Comparison of ENCODE assay signal across 8 cellular contexts in the genomic region with DNA sequence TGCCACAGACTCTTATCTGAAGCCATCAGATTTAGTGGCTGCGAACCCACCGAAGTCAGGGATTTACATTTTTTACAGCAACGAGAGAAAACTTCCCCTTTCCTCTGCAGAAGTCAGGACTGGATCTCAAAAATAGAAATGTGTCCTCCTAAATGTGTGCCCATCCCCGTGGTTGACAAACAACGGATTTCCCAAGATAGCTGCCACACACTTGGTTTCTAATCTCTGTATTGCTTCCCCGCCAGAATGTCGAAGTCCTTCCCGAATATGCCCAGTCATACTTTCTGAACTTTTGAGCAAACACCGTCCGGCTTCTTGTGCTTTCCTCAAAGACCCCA. TPM values are rescaled to one million over a fixed set of nuclear protein-coding genes. Genes with fewer than 3 reads are reported as not detected.
DNase-seq lines count a peak whose midpoint lies in the region; ATAC-seq and TF ChIP-seq lines count a peak whose summit lies in the region.

No MANE protein-coding gene starts in this region.

- no peak overlapping the region for H3K27ac Mint-ChIP-seq in Caco-2 (ENCODE audit: unreplicated experiment)

- H3K27me3 ChIP-seq in Caco-2 (replicated peaks; ENCODE audit: control insufficient read depth, insufficient read depth, low read length), result no peaks in the 10 kb centered on the region
- 0 out of 2 replicates have a peak, but pooled peaks cover 2% of the 10 kb centered on the region for H3K27me3 ChIP-seq in Karpas-422 (ENCODE audit: low read length)
- H3K27me3 ChIP-seq in parathyroid adenoma (ENCODE audit: control insufficient read depth, insufficient read depth, low read length), result no peaks in the 10 kb centered on the region

- H3K4me1 ChIP-seq in Caco-2 (peaks cover 30% of the 10 kb centered on the region), Karpas-422 (ENCODE audit: low read length) (peaks cover 11% of the 10 kb centered on the region), parathyroid adenoma (peaks cover 18% of the 10 kb centered on the region)

- H3K9me2 ChIP-seq in Karpas-422 (replicated peaks; ENCODE audit: insufficient read depth, low read length), result no peaks in the 10 kb centered on the region

- 0 out of 2 replicates have a peak, but pooled peaks cover 4% of the 10 kb centered on the region for H4K20me1 ChIP-seq in Karpas-422 (ENCODE audit: insufficient read depth, low read depth, low read length)

- POLR2A ChIA-PET in Caco-2 (lab: Charles Lee), result interaction anchor here (0.7 kb wide), 1 partner anchor 148 kb away, joined by 3 read pairs; no protein-coding TSS in a partner anchor

- no peaks in the 10 kb centered on the region for H3K36me3 Mint-ChIP-seq in Caco-2 (ENCODE audit: insufficient read depth, unreplicated experiment)

- no peaks in the 10 kb centered on the region for H3K79me2 ChIP-seq in Karpas-422 (ENCODE audit: low read length)
- H3K79me2 ChIP-seq in parathyroid adenoma, result peaks cover 12% of the 10 kb centered on the region

- BruUV-seq in Caco-2 (replicated peaks; lab: Mats Ljungman, UMichigan), result no TSS peak

- H3K9me3 Mint-ChIP-seq in Caco-2 (ENCODE audit: unreplicated experiment), result no peaks in the 10 kb centered on the region

- DNase-seq in Caco-2 (no peak), Karpas-422 (no peak), coronary artery (ENCODE audit: low spot score) (no peak), NCI-H1930 (lab: John Stamatoyannopoulos, UW) (no peak)

- TF ChIP-seq CTCF in Caco-2 (IDR thresholded peaks at IDR 0.05; ENCODE audit: insufficient read depth in 1 of 2, low read depth in 1 of 2, low read length in 1 of 2, severe bottlenecking in 1 of 2, unreplicated experiment in 1 of 2) (no peak), coronary artery (IDR thresholded peaks at IDR 0.05) (no peak), parathyroid adenoma (IDR thresholded peaks at IDR 0.05) (no peak)

- CTCF ChIA-PET in Caco-2 (lab: Charles Lee), result no interaction called here

- H3K27me3 Mint-ChIP-seq in Caco-2 (ENCODE audit: insufficient read depth, unreplicated experiment), result peaks cover 4% of the 10 kb centered on the region

- no peaks in the 10 kb centered on the region for H3K9me3 ChIP-seq in Caco-2
- no peaks in the 10 kb centered on the region for H3K9me3 ChIP-seq in Karpas-422 (ENCODE audit: low read length)
- H3K9me3 ChIP-seq in parathyroid adenoma (ENCODE audit: control insufficient read depth, low read length), result no peaks in the 10 kb centered on the region

- H2AFZ ChIP-seq in Karpas-422 (ENCODE audit: low read length), result peak overlapping the region; percentile 85
- H2AFZ ChIP-seq in parathyroid adenoma, result peak overlapping the region; percentile 92

- no peak overlapping the region for H3K27ac ChIP-seq in Karpas-422 (ENCODE audit: low read length)
- H3K27ac ChIP-seq in coronary artery, result no peak overlapping the region
- peak overlapping the region; percentile 61 for H3K27ac ChIP-seq in parathyroid adenoma

- no peak for ATAC-seq in HG02852 (IDR thresholded peaks at IDR 0.05; ENCODE audit: unreplicated experiment)
- no peak for ATAC-seq in HG03378 (IDR thresholded peaks at IDR 0.05; ENCODE audit: unreplicated experiment)
- ATAC-seq in HG03045 (IDR thresholded peaks at IDR 0.05; ENCODE audit: unreplicated experiment), result no peak

- H3K4me1 Mint-ChIP-seq in Caco-2 (ENCODE audit: low read depth, unreplicated experiment), result peaks cover 15% of the 10 kb centered on the region

- H3K9ac ChIP-seq in Karpas-422 (ENCODE audit: low read length), result peak overlapping the region; percentile 69
- peak overlapping the region; percentile 23 for H3K9ac ChIP-seq in parathyroid adenoma

- H3K4me3 Mint-ChIP-seq in Caco-2 (ENCODE audit: unreplicated experiment), result peak overlapping the region; percentile 74

- intact Hi-C loops in Caco-2 (cut with micrococcal nuclease; ENCODE audit: unreplicated experiment), result loop anchor here (5.0 kb wide), 1 partner anchor 280 kb away; no protein-coding TSS in a partner anchor

- H3K4me3 ChIP-seq in Caco-2 (ENCODE audit: low read depth, low read length) (peak overlapping the region; percentile 78), Karpas-422 (ENCODE audit: low read length) (peak overlapping the region; percentile 77), coronary artery (peak overlapping the region; percentile 82), parathyroid adenoma (ENCODE audit: low read depth, low read length) (peak overlapping the region; percentile 43)

- no peaks in the 10 kb centered on the region for H3K36me3 ChIP-seq in Caco-2 (ENCODE audit: control insufficient read depth, insufficient read depth, low read length)
- no peaks in the 10 kb centered on the region for H3K36me3 ChIP-seq in Karpas-422 (ENCODE audit: insufficient read depth, low read length)
- no peaks in the 10 kb centered on the region for H3K36me3 ChIP-seq in parathyroid adenoma (ENCODE audit: control insufficient read depth, insufficient read depth, low read length)

- peak overlapping the region; percentile 97 for H3K4me2 ChIP-seq in Karpas-422 (ENCODE audit: low read depth, low read length, poor library complexity, severe bottlenecking)
- peak overlapping the region; percentile 63 for H3K4me2 ChIP-seq in parathyroid adenoma (ENCODE audit: low read length)

RNA-seq across cellular contexts. Expression of a gene that starts 0.8 kb away (rescaled TPM):
- total RNA-seq in Caco-2 (2022), result 46.8 and 55.1 TPM in 2 replicates
- total RNA-seq in Karpas-422 (2014; rRNA removed; shearing (Covaris generic); ENCODE audit: low replicate concordance), result not detected in 2 replicates

Comparison
In these comparisons a context has a peak if more than half of its experiments do, and no peak if none do; other contexts are left out.
1. RNA of a gene that starts 0.8 kb away (total RNA-seq): 46.8 to 55.1 TPM in Caco-2; not detected in Karpas-422; every median in the first group is over 10 times any median in the second.
2. Peak in every context shown above with its lines, with median percentiles within 50 percentile points of each other: H3K4me3 ChIP-seq.